Comparison of ENCODE assay signal across 23 cellular contexts in the genomic region with DNA sequence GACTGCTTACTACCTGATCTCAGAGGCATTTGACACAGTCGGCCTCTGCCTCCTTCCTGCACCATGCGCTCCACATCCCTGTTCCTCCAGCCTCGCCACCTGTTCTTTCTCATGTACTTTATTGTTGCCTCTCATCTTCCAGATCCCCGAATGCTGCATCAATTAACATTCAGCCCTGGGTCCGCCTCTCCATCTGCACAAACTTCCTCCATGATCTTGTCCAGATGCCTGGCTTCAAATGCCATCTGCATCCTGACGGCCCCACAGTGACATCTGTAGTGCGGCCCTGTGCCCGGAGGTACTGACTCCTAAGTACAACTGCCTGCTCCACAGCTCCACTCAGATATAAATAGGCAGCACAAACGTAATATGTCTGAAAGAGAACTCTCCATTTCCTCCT. TPM values are rescaled to one million over a fixed set of nuclear protein-coding genes. Genes with fewer than 3 reads are reported as not detected.
DNase-seq lines count a peak whose midpoint lies in the region; TF ChIP-seq lines count a peak whose summit lies in the region.
"Had no signal": no experiment of that assay in that cellular context is flagged by ENCODE, and none has a peak within 500 bp of the region (broad histone marks: within the 10 kb centered on the region; RNA-seq: fewer than 3 reads in every experiment).

No MANE protein-coding gene starts in this region.

- H4K91ac ChIP-seq in H9 (ENCODE audit: insufficient read length, low read depth, low read length), result no peak overlapping the region

- H2AK5ac ChIP-seq in H9 (ENCODE audit: insufficient read length, low read length), result no peak overlapping the region

- H3K79me1 ChIP-seq in H9 (ENCODE audit: insufficient read depth, low read depth, low read length, poor library complexity, severe bottlenecking), result no peaks in the 10 kb centered on the region

- no peaks in the 10 kb centered on the region for H3K27me3 Mint-ChIP-seq in H9 (ENCODE audit: low read depth)
- H3K27me3 Mint-ChIP-seq: CD4-positive, CD25-positive, alpha-beta regulatory T cell had no signal

- H3K9ac ChIP-seq in H9 (ENCODE audit: extremely low read depth, insufficient read length, low read length), result no peak overlapping the region

- no peak overlapping the region for H3K27ac Mint-ChIP-seq in H9
- H3K27ac Mint-ChIP-seq: B cell; CD4-positive, CD25-positive, alpha-beta regulatory T cell; GM23338 had no signal

- peaks cover 25% of the 10 kb centered on the region for H3K4me1 ChIP-seq in BE2C
- H3K4me1 ChIP-seq in H9 (ENCODE audit: insufficient read depth, low read length), result no peaks in the 10 kb centered on the region

- H3K9me3 Mint-ChIP-seq in H9, result no peaks in the 10 kb centered on the region; a peak in 1 of 5 replicates
- H3K9me3 Mint-ChIP-seq: CD4-positive, CD25-positive, alpha-beta regulatory T cell; GM23338 had no signal

- no peaks in the 10 kb centered on the region for H3K23me2 ChIP-seq in H9 (ENCODE audit: insufficient read length, low read depth, low read length, poor library complexity, severe bottlenecking)

- no peak overlapping the region for H4K8ac ChIP-seq in H9 (replicated peaks; ENCODE audit: insufficient read length, low read depth, low read length)

- in situ Hi-C loops in G401 (cut with HindIII; ENCODE audit: low sequenced_read_pairs), result no loop called here

- no peak; the same call in 1 of the 2 replicates for TF ChIP-seq CTCF in BE2C (IDR thresholded peaks at IDR 0.05; ENCODE audit: low read depth, low read length)
- TF ChIP-seq CTCF in H9 (conservative IDR thresholded peaks at IDR 0.05), result no peak

- no peak overlapping the region for H3K4me2 ChIP-seq in H9 (ENCODE audit: insufficient read depth, insufficient read length, low read length)
- H3K4me2 ChIP-seq: GM23338 had no signal

- H3K56ac ChIP-seq in H9 (ENCODE audit: insufficient read length, low read depth, low read length), result no peak overlapping the region

- no peak overlapping the region for H3T11ph ChIP-seq in H9 (ENCODE audit: low read length)

- H4K20me1 ChIP-seq in H9 (ENCODE audit: control insufficient read depth, insufficient read depth, insufficient read length), result no peaks in the 10 kb centered on the region

- H3K27me3 ChIP-seq in BE2C (no peaks in the 10 kb centered on the region), MG63 (no peaks in the 10 kb centered on the region), H9 (ENCODE audit: insufficient read depth, low read length) (no peaks in the 10 kb centered on the region; the same call in 1 of the 2 replicates)
- H3K27me3 ChIP-seq: SJCRH30 had no signal

- H2BK5ac ChIP-seq in H9 (ENCODE audit: insufficient read length, low read length), result no peak overlapping the region

- no peak overlapping the region for H4K5ac ChIP-seq in H9 (ENCODE audit: insufficient read length, low read depth, low read length)

- H3K4me1 Mint-ChIP-seq in H9, result peaks cover 8 to 11% of the 10 kb centered on the region in 2 experiments
- H3K4me1 Mint-ChIP-seq: B cell; CD4-positive, CD25-positive, alpha-beta regulatory T cell had no signal

- H3K4ac ChIP-seq in H9 (ENCODE audit: low read depth, low read length), result no peak overlapping the region

- no peak overlapping the region for H3K27ac ChIP-seq in H9 (ENCODE audit: insufficient read length, low read depth, low read length)
- H3K27ac ChIP-seq: SJCRH30 had no signal

- no CpG with 5 or more reads among the region's 9 CpGs for WGBS in H9 (ENCODE audit: extremely low coverage, insufficient read length, low lambda C conversion rate)

- no peaks in the 10 kb centered on the region for H3K79me2 ChIP-seq in H9 (ENCODE audit: insufficient read depth, low read length)

- no peak overlapping the region for H2BK15ac ChIP-seq in H9 (ENCODE audit: low read depth, low read length)

- H3K36me3 ChIP-seq in BE2C (no peaks in the 10 kb centered on the region), MG63 (no peaks in the 10 kb centered on the region)
- H3K36me3 ChIP-seq: SJCRH30 had no signal

- H2AFZ ChIP-seq in H9 (ENCODE audit: low read length), result no peak overlapping the region
- H2AFZ ChIP-seq: GM23338 had no signal

- H3K36me3 Mint-ChIP-seq in H9 (ENCODE audit: insufficient read depth in 1 of 3, low read depth in 3 of 3), result no peaks in the 10 kb centered on the region
- H3K36me3 Mint-ChIP-seq: CD4-positive, CD25-positive, alpha-beta regulatory T cell had no signal

- no peak overlapping the region for H3K23ac ChIP-seq in H9 (ENCODE audit: insufficient read length, low read depth, low read length)

- H2BK20ac ChIP-seq in H9 (ENCODE audit: low read depth, low read length, poor library complexity, severe bottlenecking), result no peak overlapping the region

- no peak overlapping the region for H2BK120ac ChIP-seq in H9 (ENCODE audit: low read depth, low read length, poor library complexity, severe bottlenecking)

- peak overlapping the region; percentile 17; the same call in 1 of the 2 replicates for H3K4me3 ChIP-seq in BE2C (ENCODE audit: low read depth, low read length)
- H3K4me3 ChIP-seq in MG63, result no peak overlapping the region
- H3K4me3 ChIP-seq: GM12878, GM23338, K562, SJCRH30 had no signal

- H3K4me3 Mint-ChIP-seq in H9, result no peak overlapping the region
- H3K4me3 Mint-ChIP-seq: B cell; CD4-positive, CD25-positive, alpha-beta regulatory T cell; GM23338 had no signal

- DNase-seq in BE2C (peak; percentile 90), G401 (ENCODE audit: low spot score) (peak; percentile 58), NCI-H69 (lab: John Stamatoyannopoulos, UW) (peak; percentile 62), cerebellar cortex (ENCODE audit: low spot score) (peak; percentile 40), MG63 (no peak), globus pallidus (ENCODE audit: low spot score) (no peak), H9 (no peak), SIG-M5 treated with dmso at 0.1 percent for 504 hours (lab: John Stamatoyannopoulos, UW; ENCODE audit: unreplicated experiment) (no peak)
- DNase-seq: CD4-positive, CD25-positive, alpha-beta regulatory T cell; COR-L47; DMS153; NCI-H1105 treated with DMSO at 0.1 percent for 48 hours; NCI-H187 treated with DMSO at 0.1 percent for 48 hours; NCI-H774; PC-3; RPMI8226; SJCRH30; SW 1271; T-helper 2 cell had no signal

- no peak overlapping the region for H3K14ac ChIP-seq in H9 (ENCODE audit: insufficient read depth, low read length)

- H3K9me3 ChIP-seq in BE2C, result no peaks in the 10 kb centered on the region
- no peaks in the 10 kb centered on the region for H3K9me3 ChIP-seq in MG63
- no peaks in the 10 kb centered on the region for H3K9me3 ChIP-seq in H9 (ENCODE audit: control insufficient read depth, low read depth, low read length)
- H3K9me3 ChIP-seq: SJCRH30 had no signal

- no peak overlapping the region for H3K18ac ChIP-seq in H9 (ENCODE audit: insufficient read length, low read depth, low read length)

- H2BK12ac ChIP-seq in H9 (ENCODE audit: insufficient read length, low read depth, low read length), result no peak overlapping the region

RNA-seq across cellular contexts. Expression of gene STK17A, which starts 51.2 kb away (rescaled TPM):
- polyA plus RNA-seq in BE2C (2012; ENCODE audit: insufficient read depth, insufficient read length, low read depth), result 5.7 TPM
- 146 and 170 TPM in 2 replicates for total RNA-seq in G401 (2014; rRNA removed; shearing (Covaris generic))
- total RNA-seq in MG63 (2014; rRNA removed; shearing (Covaris generic); ENCODE audit: low replicate concordance), result 74.9 and 111 TPM in 2 replicates
- 9.3 and 9.8 TPM in 2 replicates for total RNA-seq in H9 (2021)

Comparison
In these comparisons a context has a peak if more than half of its experiments do, and no peak if none do; other contexts are left out.
1. DNase-seq: peak in BE2C (single experiment), G401 (single experiment), NCI-H69 (single experiment) and cerebellar cortex (single experiment); none in MG63 (single experiment), globus pallidus (single experiment), H9 (single experiment) and SIG-M5 treated with dmso at 0.1 percent for 504 hours (single experiment).